26 cellular contexts compared by ENCODE assay signal in the genomic region with DNA sequence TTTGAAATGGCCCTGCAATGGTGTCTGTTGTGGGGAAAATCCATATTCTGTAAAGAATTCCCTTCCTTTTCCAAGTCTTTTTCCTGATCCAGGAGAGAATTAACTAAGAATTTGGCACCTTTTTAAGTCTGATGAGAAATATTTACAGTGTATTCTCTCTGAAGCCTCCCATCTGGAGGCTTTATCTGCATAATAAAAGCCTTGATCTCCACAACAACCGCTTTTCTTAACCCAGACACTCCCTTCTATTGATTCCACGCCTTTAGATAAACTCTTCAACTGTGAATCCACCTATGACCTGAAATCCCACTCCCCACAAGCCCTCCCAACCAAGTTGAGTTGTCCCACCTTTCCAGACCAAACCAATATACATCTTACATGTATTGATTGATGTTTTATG. TPM values are rescaled to one million over a fixed set of nuclear protein-coding genes. Genes with fewer than 3 reads are reported as not detected.
DNase-seq lines count a peak whose midpoint lies in the region; ATAC-seq, FAIRE-seq and TF ChIP-seq lines count a peak whose summit lies in the region.
"Had no signal": no experiment of that assay in that cellular context is flagged by ENCODE, and none has a peak within 500 bp of the region (broad histone marks: within the 10 kb centered on the region; RNA-seq: fewer than 3 reads in every experiment).

No MANE protein-coding gene starts in this region.

- peak; percentile 25 to 90 for DNase-seq in HAP-1 (ENCODE audit: low spot score in 2 of 2)
- no peak for DNase-seq in H1 (ENCODE audit: low read depth in 1 of 2, low spot score in 2 of 2)
- no peak for DNase-seq in D721Med (ENCODE audit: insufficient read length, low spot score)
- DNase-seq in medulla oblongata (ENCODE audit: extremely low spot score) = no peak
- DNase-seq in sciatic nerve (ENCODE audit: low spot score) = no peak
- DNase-seq in T1000 (lab: John Stamatoyannopoulos, UW) = no peak
- DNase-seq: Calu3; CD8-positive, alpha-beta memory T cell; GM23248; IMR-90; KG1; MG63; NCI-H1105 treated with DMSO at 0.1 percent for 48 hours; NCI-H2029; NCI-H446; NCI-H526; SHP77 had no signal

- H3K27ac ChIP-seq in H1 (ENCODE audit: low read depth, low read length) = peak overlapping the region; percentile 83
- peak overlapping the region; percentile 99 for H3K27ac ChIP-seq in iPS-18a (ENCODE audit: low read length)
- H3K27ac ChIP-seq: C4-2B, GM23248, RWPE1 had no signal

- H3K4me3 ChIP-seq in HAP-1 (no peak overlapping the region), H1 (ENCODE audit: extremely low read depth in 1 of 4, insufficient read depth in 2 of 4, low read depth in 3 of 4, low read length in 4 of 4) (peak overlapping the region in 1 of 4 experiments; percentile 37; a peak in 1 of 8 replicates), iPS-18a (ENCODE audit: low read length) (peak overlapping the region; percentile 23)
- H3K4me3 ChIP-seq: GM23248, MG63 had no signal

- intact Hi-C loops in sciatic nerve (cut with DNase I) = no loop called here

- H2BK120ac ChIP-seq in H1 (replicated peaks; ENCODE audit: low read depth, low read length) = peak overlapping the region; percentile 66

- H3K27me3 ChIP-seq in HAP-1 (ENCODE audit: low read depth) (no peaks in the 10 kb centered on the region), H1 (replicated peaks in 1 of 4; ENCODE audit: control insufficient read depth in 3 of 4, extremely low read depth in 1 of 4, insufficient read depth in 3 of 4, low read length in 3 of 4) (no peaks in the 10 kb centered on the region), iPS-18a (ENCODE audit: control insufficient read depth, insufficient read depth, low read length) (no peaks in the 10 kb centered on the region)
- H3K27me3 ChIP-seq: MG63 had no signal

- WGBS in H1 (ENCODE audit: extremely low coverage in 1 of 2, insufficient coverage in 1 of 2, insufficient read length in 1 of 2, insufficient replicate concordance in 2 of 2, low coverage in 1 of 2, low lambda C conversion rate in 2 of 2, missing lambda C conversion rate in 1 of 2), 2 experiments = 3% methylated on average over 2 of the region's 2 CpGs; no CpG with 5 or more reads in 1 of the 2 experiments

- TF ChIP-seq CTCF in H1 (IDR thresholded peaks at IDR 0.05; ENCODE audit: control extremely low read depth in 1 of 3, insufficient read depth in 1 of 3, low read depth in 1 of 3, low read length in 3 of 3) = no peak
- no peak for TF ChIP-seq CTCF in D721Med (IDR thresholded peaks at IDR 0.05; ENCODE audit: insufficient read depth, missing control alignments)

- in situ Hi-C loops in HAP-1 (cut with MboI; ENCODE audit: low sequenced_read_pairs) = no loop called here

- FAIRE-seq in H1 (lab: Jason Lieb, UNC) = peak; percentile 94
- no peak for FAIRE-seq in D721Med (lab: Jason Lieb, UNC)
- FAIRE-seq: G401.6 had no signal

- no peak overlapping the region for H3K23ac ChIP-seq in H1 (ENCODE audit: insufficient read length)

- no peak overlapping the region for H2BK15ac ChIP-seq in H1 (ENCODE audit: low read length)

- no peak for ATAC-seq in sciatic nerve
- ATAC-seq: Panc1 had no signal

- CTCF ChIA-PET in H1 (lab: Charles Lee; ENCODE audit: partially characterized antibody) = interaction anchor here (1.1 to 2.7 kb wide), 3 partner anchors 16 to 36 kb away, joined by 5 to 16 read pairs (median 5); no protein-coding TSS in a partner anchor

- peak overlapping the region; percentile 51; the same call in 1 of the 2 replicates for H2BK12ac ChIP-seq in H1 (ENCODE audit: low read depth, low read length)

- H3K4me1 ChIP-seq in HAP-1 (peaks cover 21% of the 10 kb centered on the region), H1 (replicated peaks in 1 of 4; ENCODE audit: control insufficient read depth in 3 of 4, insufficient read depth in 4 of 4, low read length in 3 of 4) (peaks cover 12 to 21% (median 17%) of the 10 kb centered on the region in 4 experiments), iPS-18a (ENCODE audit: control insufficient read depth, low read depth, low read length) (peaks cover 37% of the 10 kb centered on the region)

- H3K79me1 ChIP-seq in H1 (ENCODE audit: low read depth, low read length) = no peaks in the 10 kb centered on the region

- H2AFZ ChIP-seq in H1 (ENCODE audit: low read length) = no peak overlapping the region
- H2AFZ ChIP-seq: GM23248 had no signal

- H3K9me3 ChIP-seq in HAP-1 = no peaks in the 10 kb centered on the region
- H3K9me3 ChIP-seq in H1 (ENCODE audit: insufficient read depth in 2 of 2, low read depth in 1 of 2, low read length in 1 of 2) = no peaks in the 10 kb centered on the region
- no peaks in the 10 kb centered on the region for H3K9me3 ChIP-seq in iPS-18a (ENCODE audit: control insufficient read depth, low read depth, low read length)
- H3K9me3 ChIP-seq: MG63 had no signal

- H4K91ac ChIP-seq in H1 (replicated peaks; ENCODE audit: insufficient read length, low read length) = peak overlapping the region; percentile 91

- TF ChIP-seq EP300 in H1 (IDR thresholded peaks at IDR 0.05; ENCODE audit: borderline replicate concordance in 1 of 2, low read depth in 2 of 2, low read length in 2 of 2) = peak in 1 of 2 experiments; percentile 81; a peak in 1 of 3 replicates

- no peak for TF ChIP-seq RAD21 in H1 (IDR thresholded peaks at IDR 0.05 in 1 of 2, conservative IDR thresholded peaks at IDR 0.05 in 1 of 2; ENCODE audit: low read depth in 2 of 2, low read length in 2 of 2)

- no peak overlapping the region for H3K56ac ChIP-seq in H1 (replicated peaks; ENCODE audit: insufficient read length, low read depth, low read length)

- no peaks in the 10 kb centered on the region; the same call in 1 of the 2 replicates for H3K23me2 ChIP-seq in H1 (ENCODE audit: low read depth, low read length)

- peak overlapping the region; percentile 97 for H2BK5ac ChIP-seq in H1 (ENCODE audit: low read depth, low read length)

- H4K8ac ChIP-seq in H1 (ENCODE audit: extremely low read depth, insufficient read depth, low read length) = no peak overlapping the region

- H4K20me1 ChIP-seq in H1 (replicated peaks in 1 of 2; ENCODE audit: control insufficient read depth in 1 of 2, insufficient read depth in 2 of 2, low read length in 2 of 2) = no peaks in the 10 kb centered on the region

- H3K14ac ChIP-seq in H1 (ENCODE audit: insufficient read length) = no peak overlapping the region

- H3K4ac ChIP-seq in H1 (replicated peaks; ENCODE audit: insufficient read length, low read depth, low read length) = peak overlapping the region; percentile 60

- H3K79me2 ChIP-seq in H1 (ENCODE audit: control insufficient read depth in 1 of 2, insufficient read depth in 2 of 2, low read length in 2 of 2) = no peaks in the 10 kb centered on the region

- H3K9ac ChIP-seq in H1 (replicated peaks in 1 of 4; ENCODE audit: extremely low read depth in 1 of 4, low read depth in 3 of 4, low read length in 3 of 4) (peak overlapping the region in 1 of 4 experiments; percentile 70; a peak in 2 of 7 replicates), iPS-18a (ENCODE audit: low read length) (peak overlapping the region; percentile 46)
- H3K9ac ChIP-seq: GM23248 had no signal

- 0 out of 2 replicates have a peak overlapping the region, but pooled peaks have one; percentile 65 for H3K18ac ChIP-seq in H1 (ENCODE audit: extremely low read depth, low read length)

- POLR2A ChIA-PET in H1 (lab: Charles Lee; ENCODE audit: partially characterized antibody) = interaction anchor here (1.2 to 8.2 kb wide), 7 partner anchors 11 to 132 kb away, joined by 5 to 68 read pairs (median 13); partner anchors contain the start of gene YTHDC1

- 0 out of 2 replicates have a peak overlapping the region, but pooled peaks have one; percentile 73 for H2BK20ac ChIP-seq in H1 (ENCODE audit: low read length)

- H3K4me2 ChIP-seq in H1 (ENCODE audit: insufficient read depth in 1 of 2, low read depth in 2 of 2, low read length in 2 of 2) = peak overlapping the region; percentile 48 to 90; a peak in 3 of 4 replicates

- H4K5ac ChIP-seq in H1 (ENCODE audit: insufficient read length, low read depth, low read length) = peak overlapping the region; percentile 63

- H2AK5ac ChIP-seq in H1 (ENCODE audit: low read depth, low read length) = peak overlapping the region; percentile 92

- no peak; a peak in 1 of 3 replicates for TF ChIP-seq POLR2A in H1 (IDR thresholded peaks at IDR 0.05; ENCODE audit: control extremely low read depth in 1 of 2, low read depth in 2 of 2, low read length in 2 of 2)

- H3K36me3 ChIP-seq in HAP-1 (replicated peaks) (no peaks in the 10 kb centered on the region), H1 (ENCODE audit: control insufficient read depth in 2 of 4, insufficient read depth in 4 of 4, low read length in 3 of 4) (no peaks in the 10 kb centered on the region), iPS-18a (ENCODE audit: control insufficient read depth, low read depth, low read length) (no peaks in the 10 kb centered on the region)
- H3K36me3 ChIP-seq: MG63 had no signal

TF ChIP-seq in H1, 55 proteins besides CTCF, POLR2A, EP300 and RAD21 (continues in another document):
- TF ChIP-seq BCL11A (IDR thresholded peaks at IDR 0.05; ENCODE audit: low read depth in 2 of 2, low read length in 2 of 2) = peak in 1 of 2 experiments; percentile 37
- no peak for TF ChIP-seq GTF2F1 (IDR thresholded peaks at IDR 0.05; ENCODE audit: borderline replicate concordance, low read depth, low read length)
- peak; percentile 88 for TF ChIP-seq POU5F1 (IDR thresholded peaks at IDR 0.05; ENCODE audit: low read depth, low read length)
- TF ChIP-seq NANOG (IDR thresholded peaks at IDR 0.05; ENCODE audit: insufficient read depth, low read depth, low read length, poor library complexity, severe bottlenecking) = peak; percentile 73

RNA-seq across cellular contexts. Expression of gene TMPRSS11E, which starts 43.1 kb away (rescaled TPM):
- total RNA-seq in H1 (2021; fragmentation: NEBNext Ultra II Directional; extraction: Animal tissue kit (Norgen Biotek cat#: 25700)) = 0.71 and 0.96 TPM in 2 replicates
- polyA plus RNA-seq in H1 (2011; rRNA removed) = 0.25 and 0.38 TPM in 2 replicates
- polyA plus RNA-seq in H1 (2011; cell fraction: cytosol; rRNA removed) = 0.54 TPM
- polyA plus RNA-seq in H1 (2011; cell fraction: nucleus; rRNA removed) = 0.29 TPM
- 0.28 to 0.79 TPM (median 0.46 TPM) in 4 replicates for polyA plus RNA-seq in H1 (2012, experiment 1 of 2)
- polyA plus RNA-seq in H1 (2012, experiment 2 of 2) = not detected
- 1.8 TPM for polyA plus RNA-seq in H1 (2013, experiment 1 of 2)
- 1.7 TPM for polyA plus RNA-seq in H1 (2013, experiment 2 of 2)
- 0.85 and 1.2 TPM in 2 replicates for polyA minus RNA-seq in H1 (2011; rRNA and poly(A)+ RNA removed)
- polyA minus RNA-seq in H1 (2011; cell fraction: cytosol; rRNA and poly(A)+ RNA removed) = 1.2 TPM
- 1.2 TPM for polyA minus RNA-seq in H1 (2011; cell fraction: nucleus; rRNA and poly(A)+ RNA removed)
- not detected for total RNA-seq in sciatic nerve
- total RNA-seq: A673; Calu3; GM23248; HT1080; IMR-90; OCI-LY7; T-helper 1 cell treated with Interleukin-12 subunit alpha and Interleukin-12 subunit beta and Interleukin-4 antibody, amounts not matched to agents 30 ng/mL and 1 ng/mL, for 36 hours had no signal
- polyA plus RNA-seq: CD8-positive, alpha-beta memory T cell; GM23248; IMR-90 had no signal

RNA-seq across cellular contexts. Expression of gene YTHDC1, which starts 54.3 kb away (rescaled TPM):
- 89.5 and 94.5 TPM in 2 replicates for total RNA-seq in H1 (2021; fragmentation: NEBNext Ultra II Directional; extraction: Animal tissue kit (Norgen Biotek cat#: 25700))
- 25.7 and 30.8 TPM in 2 replicates for polyA plus RNA-seq in H1 (2011; rRNA removed)
- polyA plus RNA-seq in H1 (2011; cell fraction: cytosol; rRNA removed) = 48.9 TPM
- 48.5 TPM for polyA plus RNA-seq in H1 (2011; cell fraction: nucleus; rRNA removed)
- 62.5 to 98.2 TPM (median 70.3 TPM) in 4 replicates for polyA plus RNA-seq in H1 (2012, experiment 1 of 2)
- 6.3 TPM for polyA plus RNA-seq in H1 (2012, experiment 2 of 2)
- 64.1 TPM for polyA plus RNA-seq in H1 (2013, experiment 1 of 2)
- polyA plus RNA-seq in H1 (2013, experiment 2 of 2) = 57.2 TPM
- 45.0 and 55.8 TPM in 2 replicates for polyA minus RNA-seq in H1 (2011; rRNA and poly(A)+ RNA removed)
- polyA minus RNA-seq in H1 (2011; cell fraction: cytosol; rRNA and poly(A)+ RNA removed) = 26.1 TPM
- 109 TPM for polyA minus RNA-seq in H1 (2011; cell fraction: nucleus; rRNA and poly(A)+ RNA removed)
- total RNA-seq in sciatic nerve = 127 TPM

Comparison
In these comparisons a context has a peak if more than half of its experiments do, and no peak if none do; other contexts are left out.
1. DNase-seq: peak in HAP-1 (2 of 2); none in H1 (0 of 2), D721Med (single experiment), medulla oblongata (single experiment), sciatic nerve (single experiment) and T1000 (single experiment).